Comparison of ENCODE assay signal across 1 cellular context in the genomic region with DNA sequence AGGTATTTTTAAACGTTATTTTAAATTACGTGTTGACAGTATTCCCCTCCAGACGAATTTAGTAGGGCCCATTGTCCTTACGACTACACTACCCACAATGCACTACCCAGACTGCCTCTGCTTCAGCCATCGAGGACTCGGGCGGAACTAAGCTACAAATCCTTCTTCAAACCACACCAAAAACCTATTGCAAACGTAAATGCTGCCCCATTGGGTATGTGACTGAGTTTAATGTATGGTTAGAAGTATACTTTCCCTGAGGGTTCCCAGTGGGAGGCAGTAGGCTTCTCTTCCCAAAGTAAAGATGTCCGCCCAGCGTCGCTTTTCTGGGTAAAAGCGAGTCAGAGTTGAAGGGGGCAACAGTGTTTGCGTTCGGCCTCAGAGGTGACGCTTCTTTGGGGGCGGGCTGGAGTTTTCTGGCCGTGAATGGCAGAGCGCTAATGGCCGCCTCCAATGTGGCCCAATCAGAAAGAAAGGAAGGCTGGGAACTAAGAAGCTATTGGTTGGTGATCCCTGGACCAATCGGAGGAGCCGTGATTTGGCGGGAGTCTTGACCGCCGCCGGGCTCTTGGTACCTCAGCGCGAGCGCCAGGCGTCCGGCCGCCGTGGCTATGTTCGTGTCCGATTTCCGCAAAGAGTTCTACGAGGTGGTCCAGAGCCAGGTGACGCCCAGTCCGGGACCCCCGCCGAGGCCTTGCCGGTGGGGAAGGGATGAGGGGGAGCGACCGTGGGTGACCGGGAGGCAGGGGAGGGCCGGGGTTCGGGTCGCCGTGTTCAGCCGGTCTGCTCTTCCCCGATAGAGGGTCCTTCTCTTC.
A peak's percentile ranks its signal among the peaks of the same experiment; 100 is the strongest.
TF ChIP-seq lines count a peak whose summit lies in the region.

A gene with protein sequence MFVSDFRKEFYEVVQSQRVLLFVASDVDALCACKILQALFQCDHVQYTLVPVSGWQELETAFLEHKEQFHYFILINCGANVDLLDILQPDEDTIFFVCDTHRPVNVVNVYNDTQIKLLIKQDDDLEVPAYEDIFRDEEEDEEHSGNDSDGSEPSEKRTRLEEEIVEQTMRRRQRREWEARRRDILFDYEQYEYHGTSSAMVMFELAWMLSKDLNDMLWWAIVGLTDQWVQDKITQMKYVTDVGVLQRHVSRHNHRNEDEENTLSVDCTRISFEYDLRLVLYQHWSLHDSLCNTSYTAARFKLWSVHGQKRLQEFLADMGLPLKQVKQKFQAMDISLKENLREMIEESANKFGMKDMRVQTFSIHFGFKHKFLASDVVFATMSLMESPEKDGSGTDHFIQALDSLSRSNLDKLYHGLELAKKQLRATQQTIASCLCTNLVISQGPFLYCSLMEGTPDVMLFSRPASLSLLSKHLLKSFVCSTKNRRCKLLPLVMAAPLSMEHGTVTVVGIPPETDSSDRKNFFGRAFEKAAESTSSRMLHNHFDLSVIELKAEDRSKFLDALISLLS (plus strand): TSS at position 563 of the 815 bp plus-strand sequence. CDS start 49 bp downstream, at position 612.

TF ChIP-seq in HepG2, 621 proteins besides CTCF, POLR2A, EP300 and RAD21 (continued from another document and continues in another):
- TF ChIP-seq FOXA1 (IDR thresholded peaks at IDR 0.05) (no peak), FOXA1 (CRISPR knock-in tag; IDR thresholded peaks at IDR 0.05) (no peak; the same call in 1 of the 2 replicates), MXD4 (CRISPR knock-in tag; IDR thresholded peaks at IDR 0.05) (peak; percentile 76), NFRKB (IDR thresholded peaks at IDR 0.05) (peak; percentile 82), WIZ (CRISPR knock-in tag; IDR thresholded peaks at IDR 0.05) (no peak), ZNF431 (CRISPR knock-in tag; IDR thresholded peaks at IDR 0.05; ENCODE audit: borderline replicate concordance, low read depth) (no peak), NR2F2 (IDR thresholded peaks at IDR 0.05; ENCODE audit: borderline replicate concordance, low read depth) (no peak), HMGA1 (CRISPR knock-in tag; conservative IDR thresholded peaks at IDR 0.05) (no peak), ATF7-NPFF (CRISPR knock-in tag; IDR thresholded peaks at IDR 0.05; ENCODE audit: low read depth) (peak; percentile 48; the same call in 1 of the 2 replicates), ZNF724P (CRISPR knock-in tag; IDR thresholded peaks at IDR 0.05; ENCODE audit: borderline replicate concordance) (0 out of 2 replicates have a peak, but pooled peaks have one; percentile 33), MAF1 (CRISPR knock-in tag; IDR thresholded peaks at IDR 0.05; ENCODE audit: borderline replicate concordance) (no peak), ZNF350 (CRISPR knock-in tag; IDR thresholded peaks at IDR 0.05; ENCODE audit: borderline replicate concordance, low read depth) (no peak), REPIN1 (CRISPR knock-in tag; IDR thresholded peaks at IDR 0.05; ENCODE audit: borderline replicate concordance, low read depth) (no peak), JUN (CRISPR knock-in tag; IDR thresholded peaks at IDR 0.05) (no peak), SMC3 (IDR thresholded peaks at IDR 0.05; ENCODE audit: low read length) (no peak), IKZF4 (CRISPR knock-in tag; IDR thresholded peaks at IDR 0.05; ENCODE audit: borderline replicate concordance, low read depth, not compliant biosample characterization) (no peak), ZNF563 (CRISPR knock-in tag; IDR thresholded peaks at IDR 0.05) (no peak), ZNF878 (CRISPR knock-in tag; IDR thresholded peaks at IDR 0.05) (no peak), ZNF564 (CRISPR knock-in tag; IDR thresholded peaks at IDR 0.05) (no peak), ZNF530 (CRISPR knock-in tag; IDR thresholded peaks at IDR 0.05; ENCODE audit: low read depth) (no peak), ZNF33A (CRISPR knock-in tag; IDR thresholded peaks at IDR 0.05; ENCODE audit: borderline replicate concordance) (no peak), ATF7 (IDR thresholded peaks at IDR 0.05) (no peak), ATF7 (CRISPR knock-in tag; IDR thresholded peaks at IDR 0.05) (no peak), FOXM1 (CRISPR knock-in tag; IDR thresholded peaks at IDR 0.05) (no peak), MLLT10 (CRISPR knock-in tag; IDR thresholded peaks at IDR 0.05) (no peak), ZNF557 (CRISPR knock-in tag; IDR thresholded peaks at IDR 0.05) (no peak), NR2F1 (CRISPR knock-in tag; IDR thresholded peaks at IDR 0.05) (peak in 1 of 2 experiments; percentile 62; a peak in 1 of 4 replicates), HNRNPUL1 (IDR thresholded peaks at IDR 0.05; ENCODE audit: low read depth, low read length) (no peak), ZNF317 (CRISPR knock-in tag; IDR thresholded peaks at IDR 0.05) (no peak), MTA1 (CRISPR knock-in tag; IDR thresholded peaks at IDR 0.05; ENCODE audit: borderline replicate concordance) (no peak; the same call in 1 of the 2 replicates), CCAR2 (optimal IDR thresholded peaks at IDR 0.05; ENCODE audit: low read depth, low read length) (peak; percentile 84), MZF1 (CRISPR knock-in tag; IDR thresholded peaks at IDR 0.05; ENCODE audit: borderline replicate concordance) (no peak), ZKSCAN8 (CRISPR knock-in tag; IDR thresholded peaks at IDR 0.05; ENCODE audit: borderline replicate concordance) (no peak), ZNF709 (CRISPR knock-in tag; IDR thresholded peaks at IDR 0.05) (no peak), NFYB (CRISPR knock-in tag; IDR thresholded peaks at IDR 0.05) (peak; percentile 90), MYNN (CRISPR knock-in tag; IDR thresholded peaks at IDR 0.05; ENCODE audit: low read depth) (no peak), ISL2 (CRISPR knock-in tag; IDR thresholded peaks at IDR 0.05) (no peak), HNRNPLL (IDR thresholded peaks at IDR 0.05; ENCODE audit: low read depth, low read length, poor library complexity, severe bottlenecking) (peak; percentile 31), ZNF160 (CRISPR knock-in tag; IDR thresholded peaks at IDR 0.05) (no peak)
- TF ChIP-seq, protein P1, sequence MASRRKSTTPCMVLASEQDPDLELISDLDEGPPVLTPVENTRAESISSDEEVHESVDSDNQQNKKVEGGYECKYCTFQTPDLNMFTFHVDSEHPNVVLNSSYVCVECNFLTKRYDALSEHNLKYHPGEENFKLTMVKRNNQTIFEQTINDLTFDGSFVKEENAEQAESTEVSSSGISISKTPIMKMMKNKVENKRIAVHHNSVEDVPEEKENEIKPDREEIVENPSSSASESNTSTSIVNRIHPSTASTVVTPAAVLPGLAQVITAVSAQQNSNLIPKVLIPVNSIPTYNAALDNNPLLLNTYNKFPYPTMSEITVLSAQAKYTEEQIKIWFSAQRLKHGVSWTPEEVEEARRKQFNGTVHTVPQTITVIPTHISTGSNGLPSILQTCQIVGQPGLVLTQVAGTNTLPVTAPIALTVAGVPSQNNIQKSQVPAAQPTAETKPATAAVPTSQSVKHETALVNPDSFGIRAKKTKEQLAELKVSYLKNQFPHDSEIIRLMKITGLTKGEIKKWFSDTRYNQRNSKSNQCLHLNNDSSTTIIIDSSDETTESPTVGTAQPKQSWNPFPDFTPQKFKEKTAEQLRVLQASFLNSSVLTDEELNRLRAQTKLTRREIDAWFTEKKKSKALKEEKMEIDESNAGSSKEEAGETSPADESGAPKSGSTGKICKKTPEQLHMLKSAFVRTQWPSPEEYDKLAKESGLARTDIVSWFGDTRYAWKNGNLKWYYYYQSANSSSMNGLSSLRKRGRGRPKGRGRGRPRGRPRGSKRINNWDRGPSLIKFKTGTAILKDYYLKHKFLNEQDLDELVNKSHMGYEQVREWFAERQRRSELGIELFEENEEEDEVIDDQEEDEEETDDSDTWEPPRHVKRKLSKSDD (CRISPR knock-in tag; IDR thresholded peaks at IDR 0.05; ENCODE audit: low read depth): no peak
- TF ChIP-seq, protein P2, sequence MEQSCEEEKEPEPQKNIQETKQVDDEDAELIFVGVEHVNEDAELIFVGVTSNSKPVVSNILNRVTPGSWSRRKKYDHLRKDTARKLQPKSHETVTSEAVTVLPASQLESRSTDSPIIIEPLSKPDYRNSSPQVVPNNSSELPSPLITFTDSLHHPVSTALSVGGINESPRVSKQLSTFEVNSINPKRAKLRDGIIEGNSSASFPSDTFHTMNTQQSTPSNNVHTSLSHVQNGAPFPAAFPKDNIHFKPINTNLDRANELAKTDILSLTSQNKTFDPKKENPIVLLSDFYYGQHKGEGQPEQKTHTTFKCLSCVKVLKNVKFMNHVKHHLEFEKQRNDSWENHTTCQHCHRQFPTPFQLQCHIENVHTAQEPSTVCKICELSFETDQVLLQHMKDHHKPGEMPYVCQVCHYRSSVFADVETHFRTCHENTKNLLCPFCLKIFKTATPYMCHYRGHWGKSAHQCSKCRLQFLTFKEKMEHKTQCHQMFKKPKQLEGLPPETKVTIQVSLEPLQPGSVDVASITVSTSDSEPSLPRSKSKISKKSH (CRISPR knock-in tag; IDR thresholded peaks at IDR 0.05; ENCODE audit: borderline replicate concordance): peak; percentile 73; the same call in 1 of the 2 replicates
- TF ChIP-seq, protein P3, sequence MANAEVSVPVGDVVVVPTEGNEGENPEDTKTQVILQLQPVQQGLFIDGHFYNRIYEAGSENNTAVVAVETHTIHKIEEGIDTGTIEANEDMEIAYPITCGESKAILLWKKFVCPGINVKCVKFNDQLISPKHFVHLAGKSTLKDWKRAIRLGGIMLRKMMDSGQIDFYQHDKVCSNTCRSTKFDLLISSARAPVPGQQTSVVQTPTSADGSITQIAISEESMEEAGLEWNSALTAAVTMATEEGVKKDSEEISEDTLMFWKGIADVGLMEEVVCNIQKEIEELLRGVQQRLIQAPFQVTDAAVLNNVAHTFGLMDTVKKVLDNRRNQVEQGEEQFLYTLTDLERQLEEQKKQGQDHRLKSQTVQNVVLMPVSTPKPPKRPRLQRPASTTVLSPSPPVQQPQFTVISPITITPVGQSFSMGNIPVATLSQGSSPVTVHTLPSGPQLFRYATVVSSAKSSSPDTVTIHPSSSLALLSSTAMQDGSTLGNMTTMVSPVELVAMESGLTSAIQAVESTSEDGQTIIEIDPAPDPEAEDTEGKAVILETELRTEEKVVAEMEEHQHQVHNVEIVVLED (CRISPR knock-in tag; IDR thresholded peaks at IDR 0.05; ENCODE audit: borderline replicate concordance): peak; percentile 85; the same call in 1 of the 2 replicates
- TF ChIP-seq, protein P4, sequence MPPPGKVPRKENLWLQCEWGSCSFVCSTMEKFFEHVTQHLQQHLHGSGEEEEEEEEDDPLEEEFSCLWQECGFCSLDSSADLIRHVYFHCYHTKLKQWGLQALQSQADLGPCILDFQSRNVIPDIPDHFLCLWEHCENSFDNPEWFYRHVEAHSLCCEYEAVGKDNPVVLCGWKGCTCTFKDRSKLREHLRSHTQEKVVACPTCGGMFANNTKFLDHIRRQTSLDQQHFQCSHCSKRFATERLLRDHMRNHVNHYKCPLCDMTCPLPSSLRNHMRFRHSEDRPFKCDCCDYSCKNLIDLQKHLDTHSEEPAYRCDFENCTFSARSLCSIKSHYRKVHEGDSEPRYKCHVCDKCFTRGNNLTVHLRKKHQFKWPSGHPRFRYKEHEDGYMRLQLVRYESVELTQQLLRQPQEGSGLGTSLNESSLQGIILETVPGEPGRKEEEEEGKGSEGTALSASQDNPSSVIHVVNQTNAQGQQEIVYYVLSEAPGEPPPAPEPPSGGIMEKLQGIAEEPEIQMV (CRISPR knock-in tag; IDR thresholded peaks at IDR 0.05; ENCODE audit: low read depth): no peak
- TF ChIP-seq, protein P5, sequence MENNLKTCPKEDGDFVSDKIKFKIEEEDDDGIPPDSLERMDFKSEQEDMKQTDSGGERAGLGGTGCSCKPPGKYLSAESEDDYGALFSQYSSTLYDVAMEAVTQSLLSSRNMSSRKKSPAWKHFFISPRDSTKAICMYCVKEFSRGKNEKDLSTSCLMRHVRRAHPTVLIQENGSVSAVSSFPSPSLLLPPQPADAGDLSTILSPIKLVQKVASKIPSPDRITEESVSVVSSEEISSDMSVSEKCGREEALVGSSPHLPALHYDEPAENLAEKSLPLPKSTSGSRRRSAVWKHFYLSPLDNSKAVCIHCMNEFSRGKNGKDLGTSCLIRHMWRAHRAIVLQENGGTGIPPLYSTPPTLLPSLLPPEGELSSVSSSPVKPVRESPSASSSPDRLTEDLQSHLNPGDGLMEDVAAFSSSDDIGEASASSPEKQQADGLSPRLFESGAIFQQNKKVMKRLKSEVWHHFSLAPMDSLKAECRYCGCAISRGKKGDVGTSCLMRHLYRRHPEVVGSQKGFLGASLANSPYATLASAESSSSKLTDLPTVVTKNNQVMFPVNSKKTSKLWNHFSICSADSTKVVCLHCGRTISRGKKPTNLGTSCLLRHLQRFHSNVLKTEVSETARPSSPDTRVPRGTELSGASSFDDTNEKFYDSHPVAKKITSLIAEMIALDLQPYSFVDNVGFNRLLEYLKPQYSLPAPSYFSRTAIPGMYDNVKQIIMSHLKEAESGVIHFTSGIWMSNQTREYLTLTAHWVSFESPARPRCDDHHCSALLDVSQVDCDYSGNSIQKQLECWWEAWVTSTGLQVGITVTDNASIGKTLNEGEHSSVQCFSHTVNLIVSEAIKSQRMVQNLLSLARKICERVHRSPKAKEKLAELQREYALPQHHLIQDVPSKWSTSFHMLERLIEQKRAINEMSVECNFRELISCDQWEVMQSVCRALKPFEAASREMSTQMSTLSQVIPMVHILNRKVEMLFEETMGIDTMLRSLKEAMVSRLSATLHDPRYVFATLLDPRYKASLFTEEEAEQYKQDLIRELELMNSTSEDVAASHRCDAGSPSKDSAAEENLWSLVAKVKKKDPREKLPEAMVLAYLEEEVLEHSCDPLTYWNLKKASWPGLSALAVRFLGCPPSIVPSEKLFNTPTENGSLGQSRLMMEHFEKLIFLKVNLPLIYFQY (CRISPR knock-in tag; IDR thresholded peaks at IDR 0.05; ENCODE audit: borderline replicate concordance): no peak
- TF ChIP-seq, protein P6, sequence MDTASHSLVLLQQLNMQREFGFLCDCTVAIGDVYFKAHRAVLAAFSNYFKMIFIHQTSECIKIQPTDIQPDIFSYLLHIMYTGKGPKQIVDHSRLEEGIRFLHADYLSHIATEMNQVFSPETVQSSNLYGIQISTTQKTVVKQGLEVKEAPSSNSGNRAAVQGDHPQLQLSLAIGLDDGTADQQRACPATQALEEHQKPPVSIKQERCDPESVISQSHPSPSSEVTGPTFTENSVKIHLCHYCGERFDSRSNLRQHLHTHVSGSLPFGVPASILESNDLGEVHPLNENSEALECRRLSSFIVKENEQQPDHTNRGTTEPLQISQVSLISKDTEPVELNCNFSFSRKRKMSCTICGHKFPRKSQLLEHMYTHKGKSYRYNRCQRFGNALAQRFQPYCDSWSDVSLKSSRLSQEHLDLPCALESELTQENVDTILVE (CRISPR knock-in tag; IDR thresholded peaks at IDR 0.05): no peak
- TF ChIP-seq, protein P7, sequence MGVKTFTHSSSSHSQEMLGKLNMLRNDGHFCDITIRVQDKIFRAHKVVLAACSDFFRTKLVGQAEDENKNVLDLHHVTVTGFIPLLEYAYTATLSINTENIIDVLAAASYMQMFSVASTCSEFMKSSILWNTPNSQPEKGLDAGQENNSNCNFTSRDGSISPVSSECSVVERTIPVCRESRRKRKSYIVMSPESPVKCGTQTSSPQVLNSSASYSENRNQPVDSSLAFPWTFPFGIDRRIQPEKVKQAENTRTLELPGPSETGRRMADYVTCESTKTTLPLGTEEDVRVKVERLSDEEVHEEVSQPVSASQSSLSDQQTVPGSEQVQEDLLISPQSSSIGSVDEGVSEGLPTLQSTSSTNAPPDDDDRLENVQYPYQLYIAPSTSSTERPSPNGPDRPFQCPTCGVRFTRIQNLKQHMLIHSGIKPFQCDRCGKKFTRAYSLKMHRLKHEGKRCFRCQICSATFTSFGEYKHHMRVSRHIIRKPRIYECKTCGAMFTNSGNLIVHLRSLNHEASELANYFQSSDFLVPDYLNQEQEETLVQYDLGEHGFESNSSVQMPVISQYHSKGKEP (CRISPR knock-in tag; IDR thresholded peaks at IDR 0.05): no peak
- TF ChIP-seq, protein P8, sequence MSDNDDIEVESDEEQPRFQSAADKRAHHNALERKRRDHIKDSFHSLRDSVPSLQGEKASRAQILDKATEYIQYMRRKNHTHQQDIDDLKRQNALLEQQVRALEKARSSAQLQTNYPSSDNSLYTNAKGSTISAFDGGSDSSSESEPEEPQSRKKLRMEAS (IDR thresholded peaks at IDR 0.05): peak; percentile 65
